In the genomic region with DNA sequence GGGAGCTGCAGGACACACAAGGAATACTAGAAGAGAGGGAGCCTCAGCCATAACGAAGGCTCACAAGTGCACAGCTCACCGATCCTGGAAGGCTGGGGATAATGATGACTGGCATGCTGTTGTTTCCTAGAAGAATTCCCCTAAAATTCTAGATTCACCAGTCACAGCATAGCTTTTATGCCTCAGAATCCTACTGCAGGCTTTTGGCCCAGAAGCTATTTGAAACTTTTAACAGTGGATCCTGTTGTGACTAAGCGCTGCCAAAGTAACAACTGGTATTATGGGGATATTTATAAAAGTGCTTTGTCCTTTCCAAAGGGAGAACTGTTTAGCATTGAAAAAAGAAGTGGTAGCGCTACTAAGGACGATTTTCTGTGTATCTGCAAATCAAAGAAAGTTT, we compare ENCODE assay signal across 1 cellular context.
TF ChIP-seq lines count a peak whose summit lies in the region.

No MANE protein-coding gene starts in this region.

TF ChIP-seq in H1, 55 proteins besides CTCF, POLR2A, EP300 and RAD21 (continued from another document):
- TF ChIP-seq ATF3 (IDR thresholded peaks at IDR 0.05; ENCODE audit: insufficient read depth, low read depth, low read length) (no peak), EGR1 (IDR thresholded peaks at IDR 0.05; ENCODE audit: borderline replicate concordance, low read depth, low read length) (no peak), JUN (IDR thresholded peaks at IDR 0.05; ENCODE audit: low read depth, low read length) (no peak), KDM5A (IDR thresholded peaks at IDR 0.05; ENCODE audit: low read length) (no peak), POU5F1 (IDR thresholded peaks at IDR 0.05; ENCODE audit: low read depth, low read length) (no peak), ATF2 (IDR thresholded peaks at IDR 0.05; ENCODE audit: low read length) (no peak), ZNF274 (IDR thresholded peaks at IDR 0.05; ENCODE audit: borderline replicate concordance, extremely low read depth, low read length) (no peak)
